In the genomic region with DNA sequence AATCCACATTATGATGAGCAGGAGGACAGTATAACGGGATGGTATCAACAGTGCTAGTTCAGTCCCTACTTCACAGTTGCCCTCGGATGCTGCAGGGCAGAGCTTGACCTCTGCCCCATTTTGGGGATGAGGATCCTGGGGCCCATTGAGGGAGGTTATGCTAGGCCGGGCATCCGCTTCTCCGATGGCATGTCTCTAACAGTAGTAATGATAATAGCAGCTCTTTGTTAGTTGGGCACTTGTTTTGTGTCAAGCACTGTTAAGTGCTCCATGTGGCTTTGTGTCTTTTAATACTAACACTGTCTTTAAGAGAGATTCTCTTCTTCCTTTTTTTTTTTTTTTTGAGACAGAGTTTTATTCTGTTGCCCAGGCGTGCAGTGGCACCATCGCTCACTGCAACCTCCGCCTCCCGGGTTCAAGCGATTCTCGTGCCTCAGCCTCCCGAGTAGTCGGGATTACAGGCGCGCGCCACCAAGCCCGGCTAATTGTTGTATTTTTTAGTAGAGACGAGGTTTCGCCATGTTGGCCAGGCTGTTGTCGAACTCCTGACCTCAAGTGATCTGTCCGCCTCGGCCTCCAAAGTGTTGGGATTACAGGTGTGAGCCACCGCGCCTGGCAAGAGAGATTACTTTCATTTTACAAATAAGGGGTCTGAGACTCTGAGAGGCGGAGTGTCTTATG, we compare ENCODE assay signal across 8 cellular contexts. TPM values are rescaled to one million over a fixed set of nuclear protein-coding genes. Genes with fewer than 3 reads are reported as not detected.
DNase-seq lines count a peak whose midpoint lies in the region; ATAC-seq and TF ChIP-seq lines count a peak whose summit lies in the region.

No MANE protein-coding gene starts in this region.

- H3K27ac ChIP-seq in cardiac muscle cell (peak overlapping the region; percentile 98), ascending aorta (peak overlapping the region; percentile 89 to 90), liver (ENCODE audit: low read depth in 1 of 2, low read length in 2 of 2) (peak overlapping the region; percentile 95), tibial nerve (peak overlapping the region; percentile 81 to 97 (median 92))

- H3K9ac ChIP-seq in liver (ENCODE audit: low read depth in 1 of 2, low read length in 2 of 2): peak overlapping the region; percentile 57 to 78

- TF ChIP-seq CTCF in cardiac muscle cell (IDR thresholded peaks at IDR 0.05; ENCODE audit: low read depth, low read length) (no peak), ascending aorta (IDR thresholded peaks at IDR 0.05) (no peak), liver (IDR thresholded peaks at IDR 0.05; ENCODE audit: low read depth, low read length, missing input control) (no peak), tibial nerve (IDR thresholded peaks at IDR 0.05) (no peak)

- H3K27me3 ChIP-seq in cardiac muscle cell: no peaks in the 10 kb centered on the region
- no peaks in the 10 kb centered on the region for H3K27me3 ChIP-seq in ascending aorta
- H3K27me3 ChIP-seq in liver (ENCODE audit: control insufficient read depth in 4 of 4, insufficient read depth in 4 of 4, low read length in 3 of 4): no peaks in the 10 kb centered on the region
- H3K27me3 ChIP-seq in tibial nerve: no peaks in the 10 kb centered on the region

- H3K9me3 ChIP-seq in cardiac muscle cell (ENCODE audit: low read depth): no peaks in the 10 kb centered on the region
- H3K9me3 ChIP-seq in ascending aorta: no peaks in the 10 kb centered on the region
- no peaks in the 10 kb centered on the region for H3K9me3 ChIP-seq in liver (ENCODE audit: control insufficient read depth in 4 of 4, low read length in 3 of 4)
- H3K9me3 ChIP-seq in tibial nerve: no peaks in the 10 kb centered on the region

- peak overlapping the region; percentile 63 for H3K4me3 ChIP-seq in cardiac muscle cell
- H3K4me3 ChIP-seq in ascending aorta: peak overlapping the region; percentile 88 to 91
- H3K4me3 ChIP-seq in liver (ENCODE audit: low read depth in 1 of 3, low read length in 3 of 3): peak overlapping the region; percentile 83 to 96 (median 93)
- peak overlapping the region; percentile 49 to 81 (median 66) for H3K4me3 ChIP-seq in tibial nerve

- intact Hi-C loops in cardiac septum (cut with DNase I) (no loop called here), ascending aorta (cut with DNase I) (loop anchor here (5.0 kb wide), 1 partner anchor 544 kb away; a partner anchor contains a TSS)

- ATAC-seq in HG02759 (IDR thresholded peaks at IDR 0.05; ENCODE audit: unreplicated experiment): no peak

- no peak for TF ChIP-seq POLR2A in tibial nerve (IDR thresholded peaks at IDR 0.05)

- TF ChIP-seq RAD21 in liver (IDR thresholded peaks at IDR 0.05): no peak

- WGBS in liver: 77% methylated on average over 25 of the region's 25 CpGs
- 65 to 68% methylated on average over 25 of the region's 25 CpGs for WGBS in tibial nerve, 2 donors

- DNase-seq in cardiac muscle cell (ENCODE audit: low read depth in 1 of 2, low spot score in 1 of 2): no peak
- DNase-seq in cardiac septum (ENCODE audit: low spot score): no peak
- no peak for DNase-seq in ascending aorta (ENCODE audit: low spot score in 2 of 2)
- DNase-seq in tibial nerve (ENCODE audit: low spot score in 2 of 2): no peak
- DNase-seq in GM19238 (ENCODE audit: insufficient read length, low spot score): no peak
- no peak for DNase-seq in HuH-7.5 (ENCODE audit: low spot score)

- TF ChIP-seq EP300 in tibial nerve (IDR thresholded peaks at IDR 0.05): no peak

- H3K36me3 ChIP-seq in cardiac muscle cell: no peaks in the 10 kb centered on the region
- peaks cover 0 to under 1% of the 10 kb centered on the region in 2 donors for H3K36me3 ChIP-seq in ascending aorta
- H3K36me3 ChIP-seq in liver (ENCODE audit: control insufficient read depth in 4 of 4, insufficient read depth in 3 of 4, low read depth in 1 of 4, low read length in 3 of 4): no peaks in the 10 kb centered on the region
- peaks cover 0 to 3% (median 0%) of the 10 kb centered on the region in 3 donors for H3K36me3 ChIP-seq in tibial nerve

- H3K4me1 ChIP-seq in cardiac muscle cell (ENCODE audit: low read depth) (peaks cover 9% of the 10 kb centered on the region), ascending aorta (peaks cover 0 to 19% of the 10 kb centered on the region in 2 donors), liver (ENCODE audit: control insufficient read depth in 4 of 4, insufficient read depth in 4 of 4, low read length in 3 of 4) (peaks cover 4 to 15% (median 12%) of the 10 kb centered on the region in 4 donors), tibial nerve (peaks cover 0 to 44% (median 28%) of the 10 kb centered on the region in 4 donors)

TF ChIP-seq in liver, 16 proteins besides CTCF, POLR2A, EP300 and RAD21:
- no peak for TF ChIP-seq TAF1 (conservative IDR thresholded peaks at IDR 0.05)
- TF ChIP-seq RXRA (IDR thresholded peaks at IDR 0.05): peak; percentile 27 to 37
- TF ChIP-seq SP1 (IDR thresholded peaks at IDR 0.05): no peak
- peak; percentile 12 for TF ChIP-seq NR2F2 (IDR thresholded peaks at IDR 0.05)

RNA-seq across cellular contexts. Expression of a gene that starts 1.1 kb away (rescaled TPM):
- total RNA-seq in cardiac muscle cell (106 and 117 TPM in 2 replicates), cardiac septum (71.7 TPM), ascending aorta (49.0 TPM), liver (10 to 100 TPM; 22.5 to 40.2 TPM), tibial nerve (10 to 100 TPM; 59.0 to 85.8 (median 79.9) TPM)
- polyA plus RNA-seq in cardiac muscle cell (103 and 127 TPM in 2 replicates), liver (10 to 100 TPM in 1 of 2 donors, 1 to 10 TPM in 1; 6.7 to 11.3 TPM)

RNA-seq across cellular contexts. Expression of a gene that starts 37.9 kb away (rescaled TPM):
- total RNA-seq in cardiac muscle cell (not detected in 2 replicates), cardiac septum (not detected), ascending aorta (not detected), liver (under 1 TPM in 1 of 2 donors, not detected in 1; 0.25 TPM), tibial nerve (under 1 TPM in 2 of 4 donors, not detected in 2; 0.30 to 0.87 TPM)
- polyA plus RNA-seq in cardiac muscle cell (0.54 TPM in 1 of 2 replicates, not detected in the other), liver (not detected)

RNA-seq across cellular contexts. Expression of a gene that starts 58.7 kb away (rescaled TPM):
- total RNA-seq in cardiac muscle cell: 11.9 and 24.3 TPM in 2 replicates
- 10.2 and 14.8 TPM in 2 replicates for polyA plus RNA-seq in cardiac muscle cell
- total RNA-seq in cardiac septum: 0.62 TPM
- 0.75 TPM for total RNA-seq in ascending aorta
- 1 to 10 TPM in 1 of 2 donors, under 1 TPM in 1; 0.84 to 2.8 TPM for total RNA-seq in liver
- under 1 TPM; 0.26 to 0.36 TPM for polyA plus RNA-seq in liver
- total RNA-seq in tibial nerve: 1 to 10 TPM; 1.0 to 1.5 (median 1.3) TPM
